ENCODE assay signal across 9 cellular contexts in the genomic region with DNA sequence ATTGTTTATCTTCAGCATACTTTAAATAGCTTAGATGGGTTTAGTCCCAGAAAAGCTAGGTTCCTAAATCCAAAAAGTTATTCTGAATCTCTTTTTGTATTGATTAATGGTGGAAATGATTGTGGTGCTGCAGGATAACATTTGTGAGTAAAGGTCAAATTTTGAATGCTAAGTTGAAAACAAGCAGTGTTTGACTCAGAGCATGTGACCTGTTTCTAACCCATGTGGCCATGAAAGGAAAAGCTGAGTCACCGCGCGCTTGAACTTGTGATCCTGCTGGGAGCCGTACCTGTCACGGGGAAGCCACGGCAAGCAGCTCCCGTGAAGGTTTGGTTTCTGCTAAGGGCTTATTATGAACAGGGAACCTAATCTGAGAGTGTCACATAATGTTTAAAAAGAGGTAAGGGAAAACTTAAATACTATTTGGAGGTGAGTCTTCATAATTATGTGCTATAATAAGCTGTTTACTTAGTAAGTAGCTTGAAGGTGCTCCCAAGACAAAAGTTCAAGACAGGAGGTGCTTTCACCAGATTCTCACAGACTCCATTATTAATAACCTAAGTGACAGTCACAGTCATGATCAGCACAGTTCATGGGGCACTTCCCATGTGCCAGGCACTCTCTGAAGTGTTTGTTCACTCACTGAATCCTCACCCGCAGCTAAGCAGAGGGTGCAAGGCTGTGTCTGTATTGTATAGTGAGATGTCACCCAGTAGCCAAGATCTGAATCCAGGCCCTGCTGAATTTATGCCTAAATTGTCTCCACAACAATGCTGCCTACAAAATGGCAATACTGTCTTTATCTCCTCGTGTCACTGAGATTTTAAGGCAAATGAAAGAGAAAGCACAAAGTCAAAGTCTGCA.
DNase-seq lines count a peak whose midpoint lies in the region; ATAC-seq, FAIRE-seq and TF ChIP-seq lines count a peak whose summit lies in the region.
"Had no signal": no experiment of that assay in that cellular context is flagged by ENCODE, and none has a peak within 500 bp of the region (broad histone marks: within the 10 kb centered on the region; RNA-seq: fewer than 3 reads in every experiment).

No MANE protein-coding gene starts in this region.

- BruUV-seq in Caco-2 (replicated peaks; lab: Mats Ljungman, UMichigan) (TSS peak; percentile 49), GM12878 (replicated peaks; lab: Mats Ljungman, UMichigan) (no TSS peak)

- POLR2A ChIA-PET in Caco-2 (lab: Charles Lee) = no interaction called here
- POLR2A ChIA-PET in GM12878 (lab: Charles Lee) = interaction anchor here (0.6 to 0.8 kb wide), 2 partner anchors 45 to 261 kb away, joined by 3 read pairs; no protein-coding TSS in a partner anchor

- H3K9ac ChIP-seq in GM12878 (ENCODE audit: control insufficient read depth, insufficient read depth, low read length) = peak overlapping the region; percentile 32; the same call in 1 of the 2 replicates

- H3K4me1 ChIP-seq in Caco-2 = peaks cover 11% of the 10 kb centered on the region
- peaks cover 9% of the 10 kb centered on the region for H3K4me1 ChIP-seq in GM12878 (ENCODE audit: control insufficient read depth, insufficient read depth, low read length)

- SMC1A ChIA-PET in GM12878 (lab: Charles Lee; ENCODE audit: uncharacterized antibody, unreplicated experiment) = interaction anchor here (0.6 to 3.2 kb wide), 19 partner anchors 8 to 1495 kb away, joined by 3 to 14 read pairs (median 3); no protein-coding TSS in a partner anchor

- no peak for FAIRE-seq in GM12878 (lab: Jason Lieb, UNC)
- FAIRE-seq: TTC549 had no signal

- H3K36me3 Mint-ChIP-seq in Caco-2 (ENCODE audit: insufficient read depth, unreplicated experiment) = no peaks in the 10 kb centered on the region

- no peaks in the 10 kb centered on the region for H3K36me3 ChIP-seq in Caco-2 (ENCODE audit: control insufficient read depth, insufficient read depth, low read length)
- no peaks in the 10 kb centered on the region for H3K36me3 ChIP-seq in GM12878 (ENCODE audit: control insufficient read depth in 2 of 2, insufficient read depth in 2 of 2, low read length in 1 of 2)

- peak overlapping the region; percentile 53 for H3K27ac Mint-ChIP-seq in Caco-2 (ENCODE audit: unreplicated experiment)

- no peak for TF ChIP-seq RAD21 in GM12878 (IDR thresholded peaks at IDR 0.05; ENCODE audit: insufficient read depth, low read depth, low read length)

- peak in 1 of 2 experiments; percentile 61; a peak in 2 of 4 replicates for TF ChIP-seq EP300 in GM12878 (IDR thresholded peaks at IDR 0.05; ENCODE audit: borderline replicate concordance in 1 of 2, control insufficient read depth in 1 of 2, low read depth in 2 of 2, low read length in 2 of 2)

- H2AFZ ChIP-seq in GM12878 (ENCODE audit: control insufficient read depth, low read depth, low read length) = peak overlapping the region; percentile 85

- H3K27me3 ChIP-seq in Caco-2 (replicated peaks; ENCODE audit: control insufficient read depth, insufficient read depth, low read length) (no peaks in the 10 kb centered on the region), GM12878 (replicated peaks in 1 of 2; ENCODE audit: control insufficient read depth in 2 of 2, insufficient read depth in 2 of 2, low read length in 1 of 2) (no peaks in the 10 kb centered on the region)

- H3K27me3 Mint-ChIP-seq in Caco-2 (ENCODE audit: insufficient read depth, unreplicated experiment) = peaks cover 10% of the 10 kb centered on the region

- intact Hi-C loops in Caco-2 (cut with micrococcal nuclease; ENCODE audit: unreplicated experiment) (loop anchor here (2.0 to 5.0 kb wide), 2 partner anchors 31 to 1191 kb away; no protein-coding TSS in a partner anchor), GM12878 (cut with micrococcal nuclease; ENCODE audit: unreplicated experiment) (no loop called here)

- CTCF ChIA-PET in Caco-2 (lab: Charles Lee) (interaction anchor here (0.6 to 1.5 kb wide), 3 partner anchors 45 to 391 kb away, joined by 3 to 4 read pairs (median 3); no protein-coding TSS in a partner anchor), GM12878 (lab: Yijun Ruan, JAX) (interaction anchor here (0.5 to 3.1 kb wide), 22 partner anchors 8 to 1200 kb away, joined by 3 to 21 read pairs (median 4); no protein-coding TSS in a partner anchor)

- RAD21 ChIA-PET in GM12878 (lab: Charles Lee; ENCODE audit: unreplicated experiment) = interaction anchor here (0.8 to 1.5 kb wide), 10 partner anchors 10 to 1799 kb away, joined by 3 to 14 read pairs (median 3); no protein-coding TSS in a partner anchor

- no peak for TF ChIP-seq CTCF in Caco-2 (IDR thresholded peaks at IDR 0.05; ENCODE audit: insufficient read depth in 1 of 2, low read depth in 1 of 2, low read length in 1 of 2, severe bottlenecking in 1 of 2, unreplicated experiment in 1 of 2)
- no peak for TF ChIP-seq CTCF in GM12878 (IDR thresholded peaks at IDR 0.05 in 2 of 3, conservative IDR thresholded peaks at IDR 0.05 in 1 of 3; ENCODE audit: control insufficient read depth in 2 of 3, extremely low read depth in 1 of 3, insufficient read depth in 1 of 3, low read depth in 3 of 3, low read length in 3 of 3)

- peak overlapping the region; percentile 25 for H3K4me3 Mint-ChIP-seq in Caco-2 (ENCODE audit: unreplicated experiment)

- no peaks in the 10 kb centered on the region for H3K79me2 ChIP-seq in GM12878 (ENCODE audit: control insufficient read depth, insufficient read depth, low read length)

- H3K27ac ChIP-seq in GM12878 (ENCODE audit: control insufficient read depth, insufficient read depth) = peak overlapping the region; percentile 20; the same call in 1 of the 2 replicates

- 7% methylated on average over 9 of the region's 9 CpGs for WGBS in GM12878 (ENCODE audit: insufficient coverage, insufficient replicate concordance, low lambda C conversion rate, missing lambda C conversion rate)

- peak; percentile 73 to 82 for DNase-seq in Caco-2
- DNase-seq in HT-29 (ENCODE audit: low spot score) = peak; percentile 97
- peak; percentile 46 for DNase-seq in T-helper 22 cell (ENCODE audit: low read depth)
- DNase-seq in GM12878 (ENCODE audit: low read depth, low spot score) = peak; percentile 52
- peak; percentile 99 for DNase-seq in iris pigment epithelial cell (ENCODE audit: low read depth)
- DNase-seq in stimulated activated CD4-positive, alpha-beta T cell treated with anti-CD3 and anti-CD28 coated beads, Interleukin-12 subunit alpha, Interleukin-12 subunit beta, amount 100 ng/mL, for 48 hours (ENCODE audit: low read depth in 2 of 3, low spot score in 1 of 3) = peak; percentile 77 to 84 (median 82)
- no peak for DNase-seq in NAMALWA (ENCODE audit: low spot score)

- H3K9me3 ChIP-seq in Caco-2 (no peaks in the 10 kb centered on the region), GM12878 (replicated peaks; ENCODE audit: control insufficient read depth, insufficient read depth, low read length) (no peaks in the 10 kb centered on the region)

- H3K4me3 ChIP-seq in Caco-2 (ENCODE audit: low read depth, low read length) (no peak overlapping the region), GM12878 (peak overlapping the region; percentile 36)

- H3K4me1 Mint-ChIP-seq in Caco-2 (ENCODE audit: low read depth, unreplicated experiment) = peaks cover 20% of the 10 kb centered on the region

- no peaks in the 10 kb centered on the region for H3K9me3 Mint-ChIP-seq in Caco-2 (ENCODE audit: unreplicated experiment)

- in situ Hi-C loops in GM12878 (cut with MboI) = no loop called here

- peak; percentile 94 for ATAC-seq in GM21367 (IDR thresholded peaks at IDR 0.05; ENCODE audit: unreplicated experiment)
- ATAC-seq in GM12878 = peak; percentile 93

- H3K4me2 ChIP-seq in GM12878 (ENCODE audit: control insufficient read depth, insufficient read depth) = peak overlapping the region; percentile 73

- TF ChIP-seq POLR2A in GM12878 (IDR thresholded peaks at IDR 0.05; ENCODE audit: low read depth, low read length) = 0 out of 2 replicates have a peak, but pooled peaks have one; percentile 38

- no peaks in the 10 kb centered on the region for H4K20me1 ChIP-seq in GM12878 (ENCODE audit: control insufficient read depth, insufficient read depth)

TF ChIP-seq in GM12878, 131 proteins besides CTCF, POLR2A, EP300 and RAD21 (continues in another document):
- 0 out of 2 replicates have a peak, but pooled peaks have one; percentile 23 for TF ChIP-seq TAF1 (IDR thresholded peaks at IDR 0.05; ENCODE audit: borderline replicate concordance, low read depth, low read length)
- TF ChIP-seq, protein P1, sequence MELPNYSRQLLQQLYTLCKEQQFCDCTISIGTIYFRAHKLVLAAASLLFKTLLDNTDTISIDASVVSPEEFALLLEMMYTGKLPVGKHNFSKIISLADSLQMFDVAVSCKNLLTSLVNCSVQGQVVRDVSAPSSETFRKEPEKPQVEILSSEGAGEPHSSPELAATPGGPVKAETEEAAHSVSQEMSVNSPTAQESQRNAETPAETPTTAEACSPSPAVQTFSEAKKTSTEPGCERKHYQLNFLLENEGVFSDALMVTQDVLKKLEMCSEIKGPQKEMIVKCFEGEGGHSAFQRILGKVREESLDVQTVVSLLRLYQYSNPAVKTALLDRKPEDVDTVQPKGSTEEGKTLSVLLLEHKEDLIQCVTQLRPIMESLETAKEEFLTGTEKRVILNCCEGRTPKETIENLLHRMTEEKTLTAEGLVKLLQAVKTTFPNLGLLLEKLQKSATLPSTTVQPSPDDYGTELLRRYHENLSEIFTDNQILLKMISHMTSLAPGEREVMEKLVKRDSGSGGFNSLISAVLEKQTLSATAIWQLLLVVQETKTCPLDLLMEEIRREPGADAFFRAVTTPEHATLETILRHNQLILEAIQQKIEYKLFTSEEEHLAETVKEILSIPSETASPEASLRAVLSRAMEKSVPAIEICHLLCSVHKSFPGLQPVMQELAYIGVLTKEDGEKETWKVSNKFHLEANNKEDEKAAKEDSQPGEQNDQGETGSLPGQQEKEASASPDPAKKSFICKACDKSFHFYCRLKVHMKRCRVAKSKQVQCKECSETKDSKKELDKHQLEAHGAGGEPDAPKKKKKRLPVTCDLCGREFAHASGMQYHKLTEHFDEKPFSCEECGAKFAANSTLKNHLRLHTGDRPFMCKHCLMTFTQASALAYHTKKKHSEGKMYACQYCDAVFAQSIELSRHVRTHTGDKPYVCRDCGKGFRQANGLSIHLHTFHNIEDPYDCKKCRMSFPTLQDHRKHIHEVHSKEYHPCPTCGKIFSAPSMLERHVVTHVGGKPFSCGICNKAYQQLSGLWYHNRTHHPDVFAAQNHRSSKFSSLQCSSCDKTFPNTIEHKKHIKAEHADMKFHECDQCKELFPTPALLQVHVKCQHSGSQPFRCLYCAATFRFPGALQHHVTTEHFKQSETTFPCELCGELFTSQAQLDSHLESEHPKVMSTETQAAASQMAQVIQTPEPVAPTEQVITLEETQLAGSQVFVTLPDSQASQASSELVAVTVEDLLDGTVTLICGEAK (IDR thresholded peaks at IDR 0.05; ENCODE audit: borderline replicate concordance) = no peak
- TF ChIP-seq TBL1XR1 (IDR thresholded peaks at IDR 0.05; ENCODE audit: low read depth, low read length) = no peak
- no peak for TF ChIP-seq SPI1 (IDR thresholded peaks at IDR 0.05; ENCODE audit: borderline replicate concordance, insufficient read depth, low read depth, low read length)
- TF ChIP-seq CREM (IDR thresholded peaks at IDR 0.05; ENCODE audit: low read depth) = 0 out of 2 replicates have a peak, but pooled peaks have one; percentile 6
- TF ChIP-seq IKZF1 (conservative IDR thresholded peaks at IDR 0.05) = peak; percentile 66
